17 cellular contexts compared by ENCODE assay signal in genomic region chr10:24993237-24993958, GRCh38. TPM values are rescaled to one million over a fixed set of nuclear protein-coding genes. Genes with fewer than 3 reads are reported as not detected.
"Had no signal": no experiment of that assay in that cellular context is flagged by ENCODE, and none has a peak within 500 bp of the region (broad histone marks: within the 10 kb centered on the region; RNA-seq: fewer than 3 reads in every experiment).

No MANE protein-coding gene starts in this region.

- H3K4me3 ChIP-seq: stomach, thoracic aorta had no signal

- H3K27ac ChIP-seq: stomach, thoracic aorta had no signal

- H3K4me3 Mint-ChIP-seq: activated CD4-positive, alpha-beta T cell treated with anti-CD3 and anti-CD28 coated beads, Interleukin-2, amount 10 ng/mL, durations not matched to agents 7 days and 5 days; endodermal cell; nephron progenitor cell; T-helper 17 cell had no signal

- H3K36me3 ChIP-seq: stomach, thoracic aorta had no signal

- H3K27me3 ChIP-seq: stomach had no signal

- FAIRE-seq: islet of Langerhans, TTC549 had no signal

- DNase-seq: activated CD4-positive, alpha-beta T cell treated with anti-CD3 and anti-CD28 coated beads, Interleukin-2, amount 10 ng/mL, durations not matched to agents 7 days and 5 days; activated CD4-positive, CD25-positive, alpha-beta regulatory T cell; activated CD8-positive, alpha-beta memory T cell treated with anti-CD3 and anti-CD28 coated beads for 24 hours; cerebellar nuclear complex; endodermal cell; nephron progenitor cell; stimulated activated CD4-positive, alpha-beta T cell treated with anti-CD3 and anti-CD28 coated beads, Interleukin-4, amount 100 ng/mL, for 4 hours; stomach; T-helper 17 cell had no signal

- H3K9me3 ChIP-seq: stomach, thoracic aorta had no signal

- H3K9me3 Mint-ChIP-seq: activated CD4-positive, alpha-beta T cell treated with anti-CD3 and anti-CD28 coated beads, Interleukin-2, amount 10 ng/mL, durations not matched to agents 7 days and 5 days; activated T-helper 2 cell treated with anti-CD3 and anti-CD28 coated beads, Interferon-gamma antibody, Interleukin-2, Interleukin-4, amounts not matched to agents 10 μg/mL and 5 μg/mL and 100 μg/mL, durations not matched to agents 14 hours and 24 hours and 36 hours; endodermal cell had no signal

- ATAC-seq: activated naive CD4-positive, alpha-beta T cell treated with anti-CD3 and anti-CD28 coated beads, Interleukin-2, amount 50 U/mL, for 72 hours; T-helper 17 cell had no signal

- H3K27ac Mint-ChIP-seq: activated CD4-positive, alpha-beta T cell treated with anti-CD3 and anti-CD28 coated beads, Interleukin-2, amount 10 ng/mL, durations not matched to agents 7 days and 5 days; activated T-helper 2 cell treated with anti-CD3 and anti-CD28 coated beads, Interferon-gamma antibody, Interleukin-2, Interleukin-4, amounts not matched to agents 10 μg/mL and 5 μg/mL and 100 μg/mL, durations not matched to agents 14 hours and 24 hours and 36 hours; endodermal cell; nephron progenitor cell had no signal

- H3K4me1 Mint-ChIP-seq: activated CD4-positive, alpha-beta T cell treated with anti-CD3 and anti-CD28 coated beads, Interleukin-2, amount 10 ng/mL, durations not matched to agents 7 days and 5 days; endodermal cell; T-helper 17 cell had no signal

- H3K36me3 Mint-ChIP-seq: activated naive CD4-positive, alpha-beta T cell treated with anti-CD3 and anti-CD28 coated beads, Interleukin-2, amount 50 U/mL, for 72 hours had no signal

RNA-seq across cellular contexts. Expression of gene ENKUR, which starts 22.6 kb away (rescaled TPM):
- total RNA-seq: activated CD4-positive, alpha-beta T cell treated with anti-CD3 and anti-CD28 coated beads, Interleukin-2, amount 10 ng/mL, durations not matched to agents 7 days and 5 days; activated T-helper 2 cell treated with anti-CD3 and anti-CD28 coated beads, Interferon-gamma antibody, Interleukin-2, Interleukin-4, amounts not matched to agents 10 μg/mL and 5 μg/mL and 100 μg/mL, durations not matched to agents 14 hours and 24 hours and 36 hours; endodermal cell; esophagus mucosa; lower leg skin; mesenteric fat pad had no signal
